Comparison of ENCODE assay signal across 6 cellular contexts in genomic region chr3:137224464-137224863, GRCh38.
"Had no signal": no experiment of that assay in that cellular context is flagged by ENCODE, and none has a peak within 500 bp of the region (broad histone marks: within the 10 kb centered on the region; RNA-seq: fewer than 3 reads in every experiment).

No MANE protein-coding gene starts in this region.

- FAIRE-seq: G401.6, GM12891, GM18507, GM19239 had no signal

- DNase-seq: GDM1, GF-D8 had no signal
